9 cellular contexts compared by ENCODE assay signal in the genomic region with DNA sequence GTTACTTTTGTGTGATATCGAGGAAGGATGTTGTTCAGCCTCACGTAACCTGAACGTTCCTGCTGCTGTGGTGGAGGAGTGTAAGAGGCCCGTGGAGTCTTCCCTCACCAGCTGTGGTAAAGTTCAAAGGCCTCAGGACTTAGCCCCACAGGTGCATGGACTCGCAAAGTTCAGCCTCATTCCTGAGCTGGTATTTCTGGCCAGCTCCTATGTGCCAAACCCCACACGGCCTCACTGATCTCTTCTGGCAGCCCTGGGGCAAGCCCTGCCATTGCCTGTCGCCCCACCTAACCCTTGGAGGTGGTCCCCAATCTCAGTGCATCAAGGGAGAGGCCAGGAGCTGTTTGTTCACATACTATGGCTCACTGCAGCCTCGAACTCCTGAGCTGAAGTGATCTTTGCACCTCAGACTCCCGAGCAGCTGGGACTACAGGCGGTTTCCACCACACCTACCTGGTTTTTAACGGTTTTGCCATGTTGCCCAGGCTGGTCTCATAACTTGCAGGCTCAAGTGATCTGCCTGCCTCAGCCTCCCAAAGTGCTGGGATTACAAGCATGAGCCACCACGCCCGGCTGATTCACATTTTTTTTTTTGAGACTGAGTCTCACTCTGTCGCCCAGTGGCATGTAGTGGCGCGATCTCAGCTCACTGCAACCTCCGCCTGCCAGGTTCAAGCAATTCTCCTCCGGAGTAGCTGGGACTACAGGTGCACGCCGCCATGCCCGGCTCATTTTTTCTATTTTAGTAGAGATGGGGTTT. TPM values are rescaled to one million over a fixed set of nuclear protein-coding genes. Genes with fewer than 3 reads are reported as not detected.
DNase-seq lines count a peak whose midpoint lies in the region; ATAC-seq, FAIRE-seq and TF ChIP-seq lines count a peak whose summit lies in the region.
"Had no signal": no experiment of that assay in that cellular context is flagged by ENCODE, and none has a peak within 500 bp of the region (broad histone marks: within the 10 kb centered on the region; RNA-seq: fewer than 3 reads in every experiment).

No MANE protein-coding gene starts in this region.

- intact Hi-C loops in A673 (cut with micrococcal nuclease; ENCODE audit: unreplicated experiment) (no loop called here), GM12878 (cut with micrococcal nuclease; ENCODE audit: unreplicated experiment) (no loop called here)

- POLR2A ChIA-PET in A673 (lab: Charles Lee; ENCODE audit: low non-redundant PET): no interaction called here
- POLR2A ChIA-PET in GM12878 (lab: Charles Lee): interaction anchor here (1.5 kb wide), 1 partner anchor 18 kb away, joined by 4 read pairs; no protein-coding TSS in a partner anchor

- no peak overlapping the region for H3K18ac ChIP-seq in mesenchymal stem cell (ENCODE audit: low read depth in 1 of 2, low read length in 2 of 2)

- H3K4ac ChIP-seq in mesenchymal stem cell (ENCODE audit: low read depth in 1 of 2, low read length in 2 of 2): no peak overlapping the region

- CTCF ChIA-PET in A673 (lab: Charles Lee): no interaction called here
- CTCF ChIA-PET in GM12878 (lab: Yijun Ruan, JAX): no interaction called here

- BruUV-seq in A673 (replicated peaks; lab: Mats Ljungman, UMichigan): no TSS peak
- no TSS peak for BruUV-seq in GM12878 (replicated peaks; lab: Mats Ljungman, UMichigan)

- H3K79me1 ChIP-seq in mesenchymal stem cell (replicated peaks; ENCODE audit: low read length, poor library complexity, severe bottlenecking): peaks cover 3% of the 10 kb centered on the region

- H3K9me3 ChIP-seq in A673 (ENCODE audit: low read depth, low read length, poor library complexity, severe bottlenecking): no peaks in the 10 kb centered on the region
- no peaks in the 10 kb centered on the region for H3K9me3 ChIP-seq in HUES48 (ENCODE audit: control insufficient read depth, insufficient read depth, low read length)
- no peaks in the 10 kb centered on the region for H3K9me3 ChIP-seq in GM12878 (replicated peaks; ENCODE audit: control insufficient read depth, insufficient read depth, low read length)
- no peaks in the 10 kb centered on the region for H3K9me3 ChIP-seq in mesenchymal stem cell (ENCODE audit: control insufficient read depth, low read length)

- no peak overlapping the region for H2BK5ac ChIP-seq in mesenchymal stem cell (ENCODE audit: low read depth, low read length, poor library complexity, severe bottlenecking)

- H2BK15ac ChIP-seq in mesenchymal stem cell (ENCODE audit: low read depth, poor library complexity, severe bottlenecking): no peak overlapping the region

- H3K36me3 ChIP-seq in A673 (ENCODE audit: insufficient read depth, low read length, poor library complexity, severe bottlenecking): peaks cover 4% of the 10 kb centered on the region
- peaks cover 25% of the 10 kb centered on the region for H3K36me3 ChIP-seq in HUES48 (ENCODE audit: control insufficient read depth, insufficient read depth, low read length)
- H3K36me3 ChIP-seq in GM12878 (ENCODE audit: control insufficient read depth in 2 of 2, insufficient read depth in 2 of 2, low read length in 1 of 2): peaks cover 5 to 6% of the 10 kb centered on the region in 2 experiments
- H3K36me3 ChIP-seq in mesenchymal stem cell (ENCODE audit: control insufficient read depth in 1 of 2, insufficient read depth in 2 of 2, low read depth in 1 of 2, low read length in 2 of 2): peaks cover 12 to 32% of the 10 kb centered on the region in 2 experiments

- H3K9ac ChIP-seq in HUES48 (ENCODE audit: low read depth, low read length) (peak overlapping the region; percentile 1; the same call in 1 of the 2 replicates), GM12878 (ENCODE audit: control insufficient read depth, insufficient read depth, low read length) (peak overlapping the region; percentile 97), mesenchymal stem cell (ENCODE audit: low read length) (peak overlapping the region; percentile 98)

- no peak for TF ChIP-seq POLR2A in GM12878 (IDR thresholded peaks at IDR 0.05; ENCODE audit: low read depth, low read length)

- FAIRE-seq in GM12878 (lab: Jason Lieb, UNC): no peak

- no peak for TF ChIP-seq EP300 in GM12878 (IDR thresholded peaks at IDR 0.05; ENCODE audit: borderline replicate concordance in 1 of 2, control insufficient read depth in 1 of 2, low read depth in 2 of 2, low read length in 2 of 2)

- peak overlapping the region; percentile 62 for H3K4me2 ChIP-seq in GM12878 (ENCODE audit: control insufficient read depth, insufficient read depth)
- H3K4me2 ChIP-seq in mesenchymal stem cell (ENCODE audit: low read length, poor library complexity, severe bottlenecking): peak overlapping the region; percentile 66

- peak overlapping the region in 1 of 2 experiments; percentile 49 for H3K14ac ChIP-seq in mesenchymal stem cell (ENCODE audit: low read length in 2 of 2)

- H3K27me3 ChIP-seq in A673 (replicated peaks; ENCODE audit: insufficient read depth, low read depth, low read length, poor library complexity) (no peaks in the 10 kb centered on the region), HUES48 (ENCODE audit: control insufficient read depth, insufficient read depth, low read length) (peaks cover 16% of the 10 kb centered on the region), GM12878 (replicated peaks in 1 of 2; ENCODE audit: control insufficient read depth in 2 of 2, insufficient read depth in 2 of 2, low read length in 1 of 2) (peaks cover 0 to 3% of the 10 kb centered on the region in 2 experiments; a peak in 2 of 4 replicates), mesenchymal stem cell (ENCODE audit: control insufficient read depth in 1 of 2, insufficient read depth in 1 of 2, low read length in 2 of 2) (peaks cover 4 to 7% of the 10 kb centered on the region in 2 experiments)

- no peak for ATAC-seq in GM12878
- no peak for ATAC-seq in GM21619 (IDR thresholded peaks at IDR 0.05; ENCODE audit: unreplicated experiment)

- H4K20me1 ChIP-seq in GM12878 (ENCODE audit: control insufficient read depth, insufficient read depth): peaks cover 28% of the 10 kb centered on the region

- in situ Hi-C loops in GM12878 (cut with MboI): no loop called here

- WGBS in GM12878 (ENCODE audit: insufficient coverage, insufficient replicate concordance, low lambda C conversion rate, missing lambda C conversion rate): 77% methylated on average over 21 of the region's 21 CpGs
- WGBS in mesenchymal stem cell: 92% methylated on average over 21 of the region's 21 CpGs

- TF ChIP-seq CTCF in A673 (conservative IDR thresholded peaks at IDR 0.05; ENCODE audit: low read depth, low read length): no peak
- TF ChIP-seq CTCF in GM12878 (IDR thresholded peaks at IDR 0.05 in 2 of 3, conservative IDR thresholded peaks at IDR 0.05 in 1 of 3; ENCODE audit: control insufficient read depth in 2 of 3, extremely low read depth in 1 of 3, insufficient read depth in 1 of 3, low read depth in 3 of 3, low read length in 3 of 3): no peak

- peak overlapping the region in 1 of 2 experiments; percentile 6 for H2BK12ac ChIP-seq in mesenchymal stem cell (ENCODE audit: low read length in 2 of 2)

- H3K4me1 ChIP-seq in A673 (ENCODE audit: insufficient read depth, low read length, poor library complexity, severe bottlenecking) (peaks cover 20% of the 10 kb centered on the region), HUES48 (ENCODE audit: control insufficient read depth, insufficient read depth, low read length) (peaks cover 12% of the 10 kb centered on the region), GM12878 (ENCODE audit: control insufficient read depth, insufficient read depth, low read length) (peaks cover 16% of the 10 kb centered on the region), mesenchymal stem cell (ENCODE audit: control insufficient read depth, insufficient read depth, low read depth, low read length) (peaks cover 45% of the 10 kb centered on the region)

- peaks cover 53% of the 10 kb centered on the region for H3K79me2 ChIP-seq in GM12878 (ENCODE audit: control insufficient read depth, insufficient read depth, low read length)

- no peak overlapping the region for H4K91ac ChIP-seq in mesenchymal stem cell (ENCODE audit: low read length)

- no peak for TF ChIP-seq RAD21 in GM12878 (IDR thresholded peaks at IDR 0.05; ENCODE audit: insufficient read depth, low read depth, low read length)

- no peak overlapping the region for H4K8ac ChIP-seq in mesenchymal stem cell (ENCODE audit: low read length)

- RAD21 ChIA-PET in GM12878 (lab: Charles Lee; ENCODE audit: unreplicated experiment): no interaction called here

- peak overlapping the region; percentile 99 for H3K4me3 ChIP-seq in A673 (ENCODE audit: low read depth, low read length, poor library complexity, severe bottlenecking)
- H3K4me3 ChIP-seq in HUES48 (ENCODE audit: low read depth, low read length): no peak overlapping the region
- H3K4me3 ChIP-seq in GM12878: peak overlapping the region; percentile 85
- H3K4me3 ChIP-seq in mesenchymal stem cell (ENCODE audit: insufficient read depth in 1 of 2, low read depth in 1 of 2, low read length in 2 of 2): peak overlapping the region in 1 of 2 experiments; percentile 99

- H3K27ac ChIP-seq in A673 (ENCODE audit: low read depth, low read length, poor library complexity, severe bottlenecking) (peak overlapping the region; percentile 74), HUES48 (ENCODE audit: low read depth, low read length) (no peak overlapping the region), GM12878 (ENCODE audit: control insufficient read depth, insufficient read depth) (no peak overlapping the region), mesenchymal stem cell (ENCODE audit: low read length, poor library complexity, severe bottlenecking) (no peak overlapping the region)

- no peak overlapping the region for H2AFZ ChIP-seq in GM12878 (ENCODE audit: control insufficient read depth, low read depth, low read length)
- no peak overlapping the region for H2AFZ ChIP-seq in mesenchymal stem cell (ENCODE audit: low read depth, low read length)

- H2BK120ac ChIP-seq in mesenchymal stem cell (ENCODE audit: low read depth, low read length): no peak overlapping the region

- DNase-seq in A673 (ENCODE audit: low spot score) (no peak), GM12878 (ENCODE audit: low read depth, low spot score) (no peak), mesenchymal stem cell (no peak), GF-D8 (lab: John Stamatoyannopoulos, UW) (no peak), islet precursor cell (no peak)
- DNase-seq in stimulated activated naive CD4-positive, alpha-beta T cell treated with Interleukin-2 at 50 U/mL for 16 hours (lab: John Stamatoyannopoulos, UW): no peak
- DNase-seq: foreskin melanocyte had no signal

- peak overlapping the region in 1 of 2 experiments; percentile 84 for H3K23ac ChIP-seq in mesenchymal stem cell (ENCODE audit: low read length in 2 of 2)

- H2AK5ac ChIP-seq in mesenchymal stem cell (ENCODE audit: low read length, severe bottlenecking): no peak overlapping the region

- SMC1A ChIA-PET in GM12878 (lab: Charles Lee; ENCODE audit: uncharacterized antibody, unreplicated experiment): interaction anchor here (0.7 kb wide), 1 partner anchor 351 kb away, joined by 3 read pairs; no protein-coding TSS in a partner anchor

RNA-seq across cellular contexts. Expression of a gene that starts 2.2 kb away (rescaled TPM):
- total RNA-seq in A673 (2021): 40.2 and 43.0 TPM in 2 replicates
- 65.8 and 74.9 TPM in 2 replicates for total RNA-seq in GM12878 (2013; cell fraction: nucleolus; rRNA removed)
- total RNA-seq in GM12878 (2014; rRNA removed): 19.2 and 22.0 TPM in 2 replicates
- 8.8 and 11.1 TPM in 2 replicates for total RNA-seq in GM12878 (2014; rRNA removed; fragmentation: Illumina TruSeq; extraction: Trizol)
- 39.4 and 43.5 TPM in 2 replicates for total RNA-seq in GM12878 (2021)
- polyA plus RNA-seq in GM12878 (2011; ENCODE audit: low read depth): 4.2 TPM
- 4.9 and 11.7 TPM in 2 replicates for polyA plus RNA-seq in GM12878 (2011; rRNA removed)
- 11.7 and 18.5 TPM in 2 replicates for polyA plus RNA-seq in GM12878 (2011; cell fraction: cytosol; rRNA removed)
- 44.2 and 63.2 TPM in 2 replicates for polyA plus RNA-seq in GM12878 (2011; cell fraction: nucleus; rRNA removed)
- 16.1 TPM in 2 replicates for polyA plus RNA-seq in GM12878 (2012)
- 2.4 and 8.0 TPM in 2 replicates for polyA plus RNA-seq in GM12878 (2014; fragmentation: Illumina TruSeq; extraction: Trizol)
- under 1 TPM; 0.13 to 0.42 TPM for polyA plus RNA-seq in GM12878 (2014; fragmentation: Nextera tagmentation; extraction: Ambion mirVana)
- 23.4 and 28.2 TPM in 2 replicates for polyA plus RNA-seq in GM12878 (2014; rRNA removed)
- polyA plus RNA-seq in GM12878 (2016; fragmentation: Nextera tagmentation; extraction: Ambion mirVana): 10 to 100 TPM; 18.5 to 21.7 TPM
- 9.5 and 17.9 TPM in 2 replicates for polyA minus RNA-seq in GM12878 (2011; rRNA and poly(A)+ RNA removed)
- polyA minus RNA-seq in GM12878 (2011; cell fraction: cytosol; rRNA and poly(A)+ RNA removed): 12.8 and 12.9 TPM in 2 replicates
- 14.7 and 27.1 TPM in 2 replicates for polyA minus RNA-seq in GM12878 (2011; cell fraction: nucleus; rRNA and poly(A)+ RNA removed)
- polyA plus RNA-seq in mesenchymal stem cell (2013, experiment 1 of 2): 13.2 TPM
- polyA plus RNA-seq in mesenchymal stem cell (2013, experiment 2 of 2): 11.9 TPM

RNA-seq across cellular contexts. Expression of a gene that starts 17.7 kb away (rescaled TPM):
- total RNA-seq in A673 (2021) (4.6 and 6.2 TPM in 2 replicates), GM12878 (2014; rRNA removed) (17.8 and 19.0 TPM in 2 replicates), GM12878 (2014; rRNA removed; fragmentation: Illumina TruSeq; extraction: Trizol) (2.8 and 3.0 TPM in 2 replicates), GM12878 (2021) (15.1 and 16.8 TPM in 2 replicates)
- total RNA-seq in GM12878 (2013; cell fraction: nucleolus; rRNA removed): 12.2 and 18.6 TPM in 2 replicates
- polyA plus RNA-seq in GM12878 (2011; ENCODE audit: low read depth): 2.7 TPM
- polyA plus RNA-seq in GM12878 (2011; rRNA removed) (3.4 and 9.6 TPM in 2 replicates), GM12878 (2014; fragmentation: Illumina TruSeq; extraction: Trizol) (0.16 and 1.1 TPM in 2 replicates), GM12878 (2014; fragmentation: Nextera tagmentation; extraction: Ambion mirVana) (1 to 10 TPM in 1 of 2 experiments, under 1 TPM in 1; 0.39 to 1.0 TPM), GM12878 (2014; rRNA removed) (21.0 and 26.4 TPM in 2 replicates), GM12878 (2016; fragmentation: Nextera tagmentation; extraction: Ambion mirVana) (10 to 100 TPM; 22.2 to 29.7 TPM)
- 17.5 and 28.1 TPM in 2 replicates for polyA plus RNA-seq in GM12878 (2011; cell fraction: cytosol; rRNA removed)
- 69.5 and 70.3 TPM in 2 replicates for polyA plus RNA-seq in GM12878 (2011; cell fraction: nucleus; rRNA removed)
- 12.6 and 15.4 TPM in 2 replicates for polyA plus RNA-seq in GM12878 (2012)
- 2.3 and 7.4 TPM in 2 replicates for polyA minus RNA-seq in GM12878 (2011; rRNA and poly(A)+ RNA removed)
- polyA minus RNA-seq in GM12878 (2011; cell fraction: cytosol; rRNA and poly(A)+ RNA removed): 3.2 and 8.7 TPM in 2 replicates
- 8.1 and 14.3 TPM in 2 replicates for polyA minus RNA-seq in GM12878 (2011; cell fraction: nucleus; rRNA and poly(A)+ RNA removed)
- 3.2 TPM for polyA plus RNA-seq in mesenchymal stem cell (2013, experiment 1 of 2)
- polyA plus RNA-seq in mesenchymal stem cell (2013, experiment 2 of 2): 2.3 TPM

RNA-seq across cellular contexts. Expression of a gene that starts 17.9 kb away (rescaled TPM):
- total RNA-seq in A673 (2021) (1.1 and 1.7 TPM in 2 replicates), GM12878 (2014; rRNA removed) (2.1 and 3.8 TPM in 2 replicates), GM12878 (2014; rRNA removed; fragmentation: Illumina TruSeq; extraction: Trizol) (0.45 and 0.83 TPM in 2 replicates), GM12878 (2021) (2.8 and 3.3 TPM in 2 replicates)
- 1.7 and 4.5 TPM in 2 replicates for total RNA-seq in GM12878 (2013; cell fraction: nucleolus; rRNA removed)
- 0.76 TPM for polyA plus RNA-seq in GM12878 (2011; ENCODE audit: low read depth)
- polyA plus RNA-seq in GM12878 (2011; rRNA removed) (0.99 and 1.2 TPM in 2 replicates), GM12878 (2014; fragmentation: Illumina TruSeq; extraction: Trizol) (0.22 TPM in 1 of 2 replicates, not detected in the other), GM12878 (2014; fragmentation: Nextera tagmentation; extraction: Ambion mirVana) (not detected), GM12878 (2014; rRNA removed) (3.5 and 4.1 TPM in 2 replicates), GM12878 (2016; fragmentation: Nextera tagmentation; extraction: Ambion mirVana) (1 to 10 TPM in 1 of 2 experiments, under 1 TPM in 1; 0.88 to 1.4 TPM)
- polyA plus RNA-seq in GM12878 (2011; cell fraction: cytosol; rRNA removed): 1.1 and 2.5 TPM in 2 replicates
- polyA plus RNA-seq in GM12878 (2011; cell fraction: nucleus; rRNA removed): 33.2 and 35.5 TPM in 2 replicates
- 6.5 and 7.0 TPM in 2 replicates for polyA plus RNA-seq in GM12878 (2012)
- polyA minus RNA-seq in GM12878 (2011; rRNA and poly(A)+ RNA removed): 1.5 TPM in 1 of 2 replicates, not detected in the other
- polyA minus RNA-seq in GM12878 (2011; cell fraction: cytosol; rRNA and poly(A)+ RNA removed): 1.1 and 1.3 TPM in 2 replicates
- polyA minus RNA-seq in GM12878 (2011; cell fraction: nucleus; rRNA and poly(A)+ RNA removed): 3.1 and 3.8 TPM in 2 replicates
- polyA plus RNA-seq in mesenchymal stem cell (2013, experiment 1 of 2): 0.46 TPM
- 0.67 TPM for polyA plus RNA-seq in mesenchymal stem cell (2013, experiment 2 of 2)

RNA-seq across cellular contexts. Expression of a gene that starts 37.3 kb away (rescaled TPM):
- total RNA-seq in A673 (2021) (8.7 and 8.8 TPM in 2 replicates), GM12878 (2014; rRNA removed) (119 and 141 TPM in 2 replicates), GM12878 (2014; rRNA removed; fragmentation: Illumina TruSeq; extraction: Trizol) (24.3 and 24.4 TPM in 2 replicates), GM12878 (2021) (115 and 116 TPM in 2 replicates)
- total RNA-seq in GM12878 (2013; cell fraction: nucleolus; rRNA removed): 129 and 153 TPM in 2 replicates
- polyA plus RNA-seq in GM12878 (2011; ENCODE audit: low read depth): 17.8 TPM
- polyA plus RNA-seq in GM12878 (2011; rRNA removed) (22.0 and 65.3 TPM in 2 replicates), GM12878 (2014; fragmentation: Illumina TruSeq; extraction: Trizol) (0.71 and 8.1 TPM in 2 replicates), GM12878 (2014; fragmentation: Nextera tagmentation; extraction: Ambion mirVana) (10 to 100 TPM in 1 of 2 experiments, 1 to 10 TPM in 1; 4.4 to 26.4 TPM), GM12878 (2014; rRNA removed) (129 and 142 TPM in 2 replicates), GM12878 (2016; fragmentation: Nextera tagmentation; extraction: Ambion mirVana) (10 to 100 TPM; 69.9 to 88.5 TPM)
- 83.0 and 157 TPM in 2 replicates for polyA plus RNA-seq in GM12878 (2011; cell fraction: cytosol; rRNA removed)
- 623 and 683 TPM in 2 replicates for polyA plus RNA-seq in GM12878 (2011; cell fraction: nucleus; rRNA removed)
- polyA plus RNA-seq in GM12878 (2012): 112 and 138 TPM in 2 replicates
- polyA minus RNA-seq in GM12878 (2011; rRNA and poly(A)+ RNA removed): 50.5 and 146 TPM in 2 replicates
- polyA minus RNA-seq in GM12878 (2011; cell fraction: cytosol; rRNA and poly(A)+ RNA removed): 62.5 and 71.1 TPM in 2 replicates
- 201 and 259 TPM in 2 replicates for polyA minus RNA-seq in GM12878 (2011; cell fraction: nucleus; rRNA and poly(A)+ RNA removed)
- 6.8 TPM for polyA plus RNA-seq in mesenchymal stem cell (2013, experiment 1 of 2)
- polyA plus RNA-seq in mesenchymal stem cell (2013, experiment 2 of 2): 7.3 TPM

RNA-seq across cellular contexts. Expression of a gene that starts 41.1 kb away (rescaled TPM):
- total RNA-seq in A673 (2021) (2.1 and 2.5 TPM in 2 replicates), GM12878 (2014; rRNA removed) (0.60 and 0.79 TPM in 2 replicates), GM12878 (2014; rRNA removed; fragmentation: Illumina TruSeq; extraction: Trizol) (0.41 and 0.45 TPM in 2 replicates), GM12878 (2021) (1.7 and 1.9 TPM in 2 replicates)
- total RNA-seq in GM12878 (2013; cell fraction: nucleolus; rRNA removed): 3.4 and 5.1 TPM in 2 replicates
- 0.20 TPM for polyA plus RNA-seq in GM12878 (2011; ENCODE audit: low read depth)
- polyA plus RNA-seq in GM12878 (2011; rRNA removed) (0.37 and 0.75 TPM in 2 replicates), GM12878 (2014; fragmentation: Illumina TruSeq; extraction: Trizol) (0.19 TPM in 1 of 2 replicates, not detected in the other), GM12878 (2014; fragmentation: Nextera tagmentation; extraction: Ambion mirVana) (under 1 TPM in 1 of 2 experiments, not detected in 1; 0.02 TPM), GM12878 (2014; rRNA removed) (1.6 and 1.9 TPM in 2 replicates), GM12878 (2016; fragmentation: Nextera tagmentation; extraction: Ambion mirVana) (1 to 10 TPM in 1 of 2 experiments, under 1 TPM in 1; 0.62 to 1.0 TPM)
- polyA plus RNA-seq in GM12878 (2011; cell fraction: cytosol; rRNA removed): 0.78 and 1.6 TPM in 2 replicates
- polyA plus RNA-seq in GM12878 (2011; cell fraction: nucleus; rRNA removed): 8.1 and 9.7 TPM in 2 replicates
- 0.87 and 1.1 TPM in 2 replicates for polyA plus RNA-seq in GM12878 (2012)
- 1.0 and 1.5 TPM in 2 replicates for polyA minus RNA-seq in GM12878 (2011; rRNA and poly(A)+ RNA removed)
- polyA minus RNA-seq in GM12878 (2011; cell fraction: cytosol; rRNA and poly(A)+ RNA removed): 0.42 TPM in 1 of 2 replicates, not detected in the other
- polyA minus RNA-seq in GM12878 (2011; cell fraction: nucleus; rRNA and poly(A)+ RNA removed): 3.1 and 5.0 TPM in 2 replicates
- 1.2 TPM for polyA plus RNA-seq in mesenchymal stem cell (2013, experiment 1 of 2)
- 1.2 TPM for polyA plus RNA-seq in mesenchymal stem cell (2013, experiment 2 of 2)

Comparison
In these comparisons a context has a peak if more than half of its experiments do, and no peak if none do; other contexts are left out.
1. H3K9ac ChIP-seq: peak in every context shown above with its lines; median percentile 98 in mesenchymal stem cell; 97 in GM12878; 1 in HUES48.